35 cellular contexts compared by ENCODE assay signal in genomic region chr5:87598460-87598859, GRCh38.
"Had no signal": no experiment of that assay in that cellular context is flagged by ENCODE, and none has a peak within 500 bp of the region (broad histone marks: within the 10 kb centered on the region; RNA-seq: fewer than 3 reads in every experiment).

No MANE protein-coding gene starts in this region.

- DNase-seq: Kasumi-1, MG63, MM.1S, MV-4-11, NCI-H1048, NCI-H1092, NCI-H1092 treated with DMSO at 0.1 percent for 48 hours, NCI-H1105, NCI-H1105 treated with DMSO at 0.1 percent for 48 hours, NCI-H1417, NCI-H1417 treated with DMSO at 0.1 percent for 48 hours, NCI-H1436, NCI-H1436 treated with DMSO at 0.1 percent for 48 hours, NCI-H146, NCI-H1694, NCI-H1694 treated with DMSO at 0.1 percent for 48 hours, NCI-H187, NCI-H187 treated with DMSO at 0.1 percent for 48 hours, NCI-H1930, NCI-H2029, NCI-H2029 treated with DMSO at 0.1 percent for 48 hours, NCI-H2081, NCI-H2081 treated with DMSO at 0.1 percent for 48 hours, NCI-H2107, NCI-H2171, NCI-H2171 treated with DMSO at 0.1 percent for 48 hours, NCI-H2227 treated with DMSO at 0.1 percent for 48 hours, NCI-H226, NCI-H345, NCI-H446, NCI-H446 treated with DMSO at 0.1 percent for 48 hours, NCI-H510A, NCI-H510A treated with DMSO at 0.1 percent for 48 hours, NCI-H524, NCI-H524 treated with DMSO at 0.1 percent for 48 hours had no signal
